7 cellular contexts compared by ENCODE assay signal in the genomic region with DNA sequence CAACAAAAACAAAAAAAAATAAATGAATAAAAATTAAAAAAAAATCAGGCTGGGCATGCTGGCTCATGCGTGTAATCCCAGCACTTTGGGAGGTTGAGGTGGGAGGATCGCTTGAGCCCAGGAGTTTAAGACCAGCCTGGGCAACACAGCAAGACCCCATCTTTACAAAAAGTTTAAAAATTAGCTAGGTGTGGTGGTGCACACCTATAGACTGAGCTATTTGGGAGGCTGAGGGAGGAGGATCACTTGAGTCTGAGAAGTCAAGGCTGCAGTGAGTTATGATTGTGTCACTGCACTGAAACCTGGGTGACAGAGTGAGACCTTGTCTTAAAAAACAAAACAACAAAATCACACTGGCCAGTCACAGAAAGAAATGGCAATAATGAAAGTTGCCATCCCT.
DNase-seq lines count a peak whose midpoint lies in the region; ATAC-seq and TF ChIP-seq lines count a peak whose summit lies in the region.

No MANE protein-coding gene starts in this region.

- H3K27me3 Mint-ChIP-seq in central memory CD8-positive, alpha-beta T cell, result no peaks in the 10 kb centered on the region

- H3K4me1 Mint-ChIP-seq in central memory CD8-positive, alpha-beta T cell, result peaks cover 32% of the 10 kb centered on the region

- peak overlapping the region; percentile 99 for H3K4me3 Mint-ChIP-seq in central memory CD8-positive, alpha-beta T cell

- ATAC-seq in GM18867 (IDR thresholded peaks at IDR 0.05; ENCODE audit: unreplicated experiment) (peak; percentile 20), HG03025 (IDR thresholded peaks at IDR 0.05; ENCODE audit: low FRiP score, unreplicated experiment) (no peak), GM19023 (IDR thresholded peaks at IDR 0.05; ENCODE audit: unreplicated experiment) (no peak)
- no peak for ATAC-seq in central memory CD8-positive, alpha-beta T cell (replicated peaks; ENCODE audit: extremely low read depth, poor library complexity, severe bottlenecking)

- DNase-seq in central memory CD8-positive, alpha-beta T cell (ENCODE audit: low spot score in 2 of 2), result no peak
- no peak for DNase-seq in cortex of kidney (lab: John Stamatoyannopoulos, UW)

- H3F3A ChIP-seq in Loucy (ENCODE audit: low read depth), result peaks cover 5% of the 10 kb centered on the region; the same call in 1 of the 2 replicates

- H3K27ac Mint-ChIP-seq in central memory CD8-positive, alpha-beta T cell (ENCODE audit: low read depth), result peak overlapping the region; percentile 87

- H3K4me3 ChIP-seq in Loucy (ENCODE audit: low read length, poor library complexity, severe bottlenecking) (peak overlapping the region; percentile 62), skin epidermis (peak overlapping the region; percentile 22 to 74 (median 34))

- no peaks in the 10 kb centered on the region for H3K9me2 ChIP-seq in Loucy (replicated peaks; ENCODE audit: low read depth, low read length)

- peaks cover 27% of the 10 kb centered on the region for H3K36me3 Mint-ChIP-seq in central memory CD8-positive, alpha-beta T cell (ENCODE audit: insufficient read depth)

- peaks cover 32% of the 10 kb centered on the region for H3K79me2 ChIP-seq in Loucy (ENCODE audit: insufficient read depth, low read length)

- peak overlapping the region in 17 of 21 experiments; percentile 5 to 93 (median 75) for H3K27ac ChIP-seq in skin epidermis

- H4K20me1 ChIP-seq in Loucy (ENCODE audit: insufficient read depth, low read length, poor library complexity, severe bottlenecking), result peaks cover 9% of the 10 kb centered on the region

- H3K9ac ChIP-seq in Loucy (ENCODE audit: low read depth, low read length, poor library complexity, severe bottlenecking), result peak overlapping the region; percentile 57

- peaks cover 14% of the 10 kb centered on the region; the same call in 1 of the 2 replicates for H3K9me3 ChIP-seq in Loucy (ENCODE audit: insufficient read depth, low read depth, low read length)

- peak overlapping the region; percentile 62 for H3K4me2 ChIP-seq in Loucy (ENCODE audit: low read depth, low read length, poor library complexity, severe bottlenecking)

- no peak for TF ChIP-seq CTCF in Loucy (conservative IDR thresholded peaks at IDR 0.05; ENCODE audit: low read length)

- no peaks in the 10 kb centered on the region for H3K36me3 ChIP-seq in Loucy (ENCODE audit: insufficient read depth, low read length)

- peaks cover 30% of the 10 kb centered on the region for H3K4me1 ChIP-seq in Loucy (ENCODE audit: insufficient read depth, low read length, poor library complexity, severe bottlenecking)

- no peaks in the 10 kb centered on the region for H3K27me3 ChIP-seq in Loucy (ENCODE audit: insufficient read depth, low read length, poor library complexity, severe bottlenecking)

- peak overlapping the region; percentile 88 for H2AFZ ChIP-seq in Loucy (ENCODE audit: low read length)

- no peaks in the 10 kb centered on the region for H3K9me3 Mint-ChIP-seq in central memory CD8-positive, alpha-beta T cell
